In genomic region chr4:108611360-108611759, GRCh38 we compare ENCODE assay signal across 15 cellular contexts. TPM values are rescaled to one million over a fixed set of nuclear protein-coding genes. Genes with fewer than 3 reads are reported as not detected.
DNase-seq lines count a peak whose midpoint lies in the region; ATAC-seq, FAIRE-seq and TF ChIP-seq lines count a peak whose summit lies in the region.
"Had no signal": no experiment of that assay in that cellular context is flagged by ENCODE, and none has a peak within 500 bp of the region (broad histone marks: within the 10 kb centered on the region; RNA-seq: fewer than 3 reads in every experiment).

No MANE protein-coding gene starts in this region.

- no peak for TF ChIP-seq POLR2A in GM12892 (IDR thresholded peaks at IDR 0.05; ENCODE audit: low read depth, low read length)

- peak; percentile 35 for TF ChIP-seq CTCF in BJ (IDR thresholded peaks at IDR 0.05; ENCODE audit: insufficient read depth, low read depth, low read length)
- peak; percentile 34 for TF ChIP-seq CTCF in foreskin fibroblast (IDR thresholded peaks at IDR 0.05; ENCODE audit: low read depth, low read length)
- TF ChIP-seq CTCF in psoas muscle (IDR thresholded peaks at IDR 0.05), result no peak
- no peak for TF ChIP-seq CTCF in mucosa of descending colon (IDR thresholded peaks at IDR 0.05)

- intact Hi-C loops in psoas muscle (cut with DNase I) (no loop called here), mucosa of descending colon (cut with DNase I, micrococcal nuclease) (loop anchor here in 1 of 2 donors (5.0 kb wide), 1 partner anchor 439 kb away; no protein-coding TSS in a partner anchor)

- H3K36me3 ChIP-seq in BJ (ENCODE audit: control insufficient read depth, insufficient read depth, low read length) (no peaks in the 10 kb centered on the region), SJSA1 (no peaks in the 10 kb centered on the region), psoas muscle (ENCODE audit: insufficient read depth in 1 of 2, low read depth in 1 of 2) (no peaks in the 10 kb centered on the region), mucosa of descending colon (ENCODE audit: low read depth) (no peaks in the 10 kb centered on the region)
- H3K36me3 ChIP-seq: thyroid gland had no signal

- H3K27me3 ChIP-seq in BJ (ENCODE audit: control insufficient read depth, insufficient read depth, low read length) (0 out of 2 replicates have a peak, but pooled peaks cover 3% of the 10 kb centered on the region), SJSA1 (replicated peaks) (no peaks in the 10 kb centered on the region), psoas muscle (ENCODE audit: insufficient read depth in 3 of 3, low read length in 2 of 3) (no peaks in the 10 kb centered on the region)
- H3K27me3 ChIP-seq: thyroid gland had no signal

- H3K4me3 ChIP-seq in BJ (ENCODE audit: low read depth, low read length) (peak overlapping the region; percentile 21; the same call in 1 of the 2 replicates), SJSA1 (peak overlapping the region; percentile 8; the same call in 1 of the 2 replicates), foreskin fibroblast (ENCODE audit: low read depth in 1 of 2, low read length in 2 of 2) (peak overlapping the region; percentile 20 to 57), psoas muscle (peak overlapping the region; percentile 34), mucosa of descending colon (no peak overlapping the region)
- H3K4me3 ChIP-seq: thyroid gland had no signal

- DNase-seq in BJ (ENCODE audit: low read depth) (no peak), SJSA1 (ENCODE audit: low read depth in 1 of 2, low spot score in 2 of 2) (no peak), foreskin fibroblast (peak; percentile 21 to 53), psoas muscle (no peak), GM12892 (ENCODE audit: insufficient read length) (no peak), AG08396 (ENCODE audit: low spot score) (no peak), frontal cortex (ENCODE audit: low spot score in 2 of 2) (no peak), mucosa of descending colon (no peak)
- DNase-seq: activated CD8-positive, alpha-beta T cell treated with anti-CD3 and anti-CD28 coated beads for 36 hours; activated naive CD8-positive, alpha-beta T cell treated with anti-CD3 and anti-CD28 coated beads, Interleukin-2, amount 50 U/mL, for 24 hours; NCI-H1436; NK-92 treated with Interleukin-12 subunit alpha and Interleukin-12 subunit beta, amount 100 ng/mL, for 24 hours; posterior cingulate gyrus; thyroid gland had no signal

- 55 to 65% (median 63%) methylated on average over 10 of the region's 10 CpGs for WGBS in psoas muscle, 3 donors

- POLR2A ChIA-PET in BJ (lab: Charles Lee), result no interaction called here

- ATAC-seq in psoas muscle (no peak), mucosa of descending colon (no peak)
- ATAC-seq: activated CD8-positive, alpha-beta T cell treated with anti-CD3 and anti-CD28 coated beads for 36 hours; activated naive CD8-positive, alpha-beta T cell treated with anti-CD3 and anti-CD28 coated beads, Interleukin-2, amount 50 U/mL, for 24 hours had no signal

- no peak for FAIRE-seq in GM12892 (lab: Jason Lieb, UNC)
- no peak for FAIRE-seq in frontal cortex (lab: Jason Lieb, UNC)
- FAIRE-seq: HTR-8/SVneo had no signal

- H3K9me3 ChIP-seq in SJSA1 (replicated peaks) (no peaks in the 10 kb centered on the region), psoas muscle (no peaks in the 10 kb centered on the region), mucosa of descending colon (no peaks in the 10 kb centered on the region)
- H3K9me3 ChIP-seq: thyroid gland had no signal

- H3K4me1 ChIP-seq in SJSA1 (replicated peaks) (no peaks in the 10 kb centered on the region), psoas muscle (no peaks in the 10 kb centered on the region), mucosa of descending colon (ENCODE audit: low read depth) (no peaks in the 10 kb centered on the region)
- H3K4me1 ChIP-seq: thyroid gland had no signal

- H3K27ac ChIP-seq in SJSA1 (no peak overlapping the region), psoas muscle (no peak overlapping the region)
- H3K27ac ChIP-seq: thyroid gland had no signal

- CTCF ChIA-PET in BJ (lab: Yijun Ruan, JAX), result no interaction called here

RNA-seq across cellular contexts. Expression of gene RPL34, which starts 9.0 kb away (rescaled TPM):
- polyA plus RNA-seq in BJ (2011; rRNA removed) (1,816 and 2,589 TPM in 2 replicates), psoas muscle (1,000 to 10,000 TPM; 1,899 to 2,947 (median 2,473) TPM)
- 96.3 and 123 TPM in 2 replicates for polyA minus RNA-seq in BJ (2011; rRNA and poly(A)+ RNA removed)
- 673 and 767 TPM in 2 replicates for total RNA-seq in SJSA1 (2014; rRNA removed; shearing (Covaris generic))
- total RNA-seq in psoas muscle (100 to 1,000 TPM; 614 to 727 (median 691) TPM), frontal cortex (1,578 TPM), mucosa of descending colon (100 to 1,000 TPM; 835 to 932 (median 883) TPM)
- 8,786 TPM for polyA plus RNA-seq in GM12892 (2012; ENCODE audit: missing spikeins)

RNA-seq across cellular contexts. Expression of gene OSTC, which starts 39.0 kb away (rescaled TPM):
- polyA plus RNA-seq in BJ (2011; rRNA removed), result 172 and 294 TPM in 2 replicates
- 73.8 and 104 TPM in 2 replicates for polyA minus RNA-seq in BJ (2011; rRNA and poly(A)+ RNA removed)
- total RNA-seq in SJSA1 (2014; rRNA removed; shearing (Covaris generic)), result 266 and 503 TPM in 2 replicates
- 10 to 100 TPM; 17.6 to 29.8 (median 21.2) TPM for total RNA-seq in psoas muscle
- polyA plus RNA-seq in psoas muscle, result 10 to 100 TPM; 34.6 to 86.3 (median 51.0) TPM
- 132 TPM for polyA plus RNA-seq in GM12892 (2012; ENCODE audit: missing spikeins)
- 45.7 TPM for total RNA-seq in frontal cortex
- total RNA-seq in mucosa of descending colon, result 10 to 100 TPM; 48.7 to 75.0 (median 51.5) TPM

Comparison
In these comparisons a context has a peak if more than half of its experiments do, and no peak if none do; other contexts are left out.
1. DNase-seq: peak in foreskin fibroblast (2 of 2); none in BJ (single experiment), SJSA1 (0 of 2), psoas muscle (0 of 2), GM12892 (single experiment), AG08396 (single experiment), frontal cortex (0 of 2) and mucosa of descending colon (0 of 3).
2. CTCF ChIP-seq: peak in BJ (single experiment) and foreskin fibroblast (single experiment); none in psoas muscle (single experiment) and mucosa of descending colon (single experiment).